ENCODE assay signal across 23 cellular contexts in the genomic region with DNA sequence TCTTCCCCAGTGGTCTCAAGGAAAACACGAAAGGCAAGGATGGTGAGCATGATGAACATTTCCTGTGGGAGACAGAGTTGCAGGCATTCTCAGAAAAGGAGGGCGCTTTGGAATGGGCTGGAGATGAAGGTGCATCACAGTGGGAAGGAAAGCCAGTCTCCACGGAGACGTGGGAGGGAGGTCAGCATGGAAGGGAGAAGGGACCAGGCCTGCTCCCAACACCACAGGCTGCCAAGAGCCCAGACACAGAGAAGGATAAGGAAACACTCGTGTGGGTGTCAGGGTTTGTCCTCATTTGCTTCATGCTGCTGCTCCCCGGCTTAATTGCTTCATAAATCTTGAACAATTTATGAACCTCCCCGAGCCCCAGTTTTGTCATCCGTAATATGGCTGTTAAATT.
A peak's percentile ranks its signal among the peaks of the same experiment; 100 is the strongest.
DNase-seq lines count a peak whose midpoint lies in the region; ATAC-seq and TF ChIP-seq lines count a peak whose summit lies in the region.
"Had no signal": no experiment of that assay in that cellular context is flagged by ENCODE, and none has a peak within 500 bp of the region (broad histone marks: within the 10 kb centered on the region; RNA-seq: fewer than 3 reads in every experiment).

No MANE protein-coding gene starts in this region.

- peak overlapping the region; percentile 52 for H4K91ac ChIP-seq in mesenchymal stem cell (ENCODE audit: low read length)

- H3K27ac ChIP-seq in GM23248, result no peak overlapping the region
- H3K27ac ChIP-seq in heart right ventricle, result peak overlapping the region in 8 of 10 donors; percentile 23 to 90 (median 76)
- no peak overlapping the region for H3K27ac ChIP-seq in mesenchymal stem cell (ENCODE audit: low read length, poor library complexity, severe bottlenecking)
- H3K27ac ChIP-seq: A549; BLaER1 treated with 17β-estradiol and CSF1 and Interleukin-3, amounts not matched to agents 10 nM and 100 nM had no signal

- TF ChIP-seq CTCF in heart right ventricle (IDR thresholded peaks at IDR 0.05), result no peak

- H3K36me3 ChIP-seq in GM23248 (ENCODE audit: low read depth), result no peaks in the 10 kb centered on the region
- H3K36me3 ChIP-seq in heart right ventricle, result no peaks in the 10 kb centered on the region
- no peaks in the 10 kb centered on the region for H3K36me3 ChIP-seq in mesenchymal stem cell (ENCODE audit: control insufficient read depth in 1 of 2, insufficient read depth in 2 of 2, low read depth in 1 of 2, low read length in 2 of 2)
- H3K36me3 ChIP-seq: BLaER1 treated with 17β-estradiol and CSF1 and Interleukin-3, amounts not matched to agents 10 nM and 100 nM; MG63; SJSA1 had no signal

- no peaks in the 10 kb centered on the region for H4K20me1 ChIP-seq in GM23248 (ENCODE audit: insufficient read depth)
- H4K20me1 ChIP-seq: BLaER1 treated with 17β-estradiol and CSF1 and Interleukin-3, amounts not matched to agents 10 nM and 100 nM had no signal

- no peaks in the 10 kb centered on the region for H3K79me1 ChIP-seq in mesenchymal stem cell (replicated peaks; ENCODE audit: low read length, poor library complexity, severe bottlenecking)

- H3K9me3 ChIP-seq in GM23248 (ENCODE audit: low read depth) (no peaks in the 10 kb centered on the region), heart right ventricle (no peaks in the 10 kb centered on the region), mesenchymal stem cell (ENCODE audit: control insufficient read depth, low read length) (no peaks in the 10 kb centered on the region)
- H3K9me3 ChIP-seq: A549; BLaER1 treated with 17β-estradiol and CSF1 and Interleukin-3, amounts not matched to agents 10 nM and 100 nM; MG63; SJSA1 had no signal

- no peak overlapping the region for H3K23ac ChIP-seq in mesenchymal stem cell (ENCODE audit: low read length in 2 of 2)

- H2AK5ac ChIP-seq in mesenchymal stem cell (ENCODE audit: low read length, severe bottlenecking), result no peak overlapping the region

- no peak overlapping the region for H3K14ac ChIP-seq in mesenchymal stem cell (ENCODE audit: low read length in 2 of 2)

- no peaks in the 10 kb centered on the region for H3K79me2 ChIP-seq in GM23248 (ENCODE audit: insufficient read depth)

- H3K4me3 ChIP-seq in GM23248, result no peak overlapping the region
- no peak overlapping the region for H3K4me3 ChIP-seq in heart right ventricle
- H3K4me3 ChIP-seq in mesenchymal stem cell (ENCODE audit: insufficient read depth in 1 of 2, low read depth in 1 of 2, low read length in 2 of 2), result no peak overlapping the region
- H3K4me3 ChIP-seq: A549; BLaER1 treated with 17β-estradiol and CSF1 and Interleukin-3, amounts not matched to agents 10 nM and 100 nM; MG63; SJSA1 had no signal

- H2BK5ac ChIP-seq in mesenchymal stem cell (ENCODE audit: low read depth, low read length, poor library complexity, severe bottlenecking), result no peak overlapping the region

- peaks cover 34% of the 10 kb centered on the region for H3K4me1 ChIP-seq in GM23248 (ENCODE audit: insufficient read depth)
- peaks cover 10 to 66% (median 18%) of the 10 kb centered on the region in 9 donors for H3K4me1 ChIP-seq in heart right ventricle
- H3K4me1 ChIP-seq in mesenchymal stem cell (ENCODE audit: control insufficient read depth, insufficient read depth, low read depth, low read length), result no peaks in the 10 kb centered on the region
- H3K4me1 ChIP-seq: A549; BLaER1 treated with 17β-estradiol and CSF1 and Interleukin-3, amounts not matched to agents 10 nM and 100 nM had no signal

- WGBS in GM23248 (ENCODE audit: low coverage in 1 of 2, low lambda C conversion rate in 2 of 2, missing lambda C conversion rate in 2 of 2), 2 experiments, result 53 to 66% methylated on average over 7 to 8 of the region's 8 CpGs
- WGBS in heart right ventricle, 2 donors, result 45 to 70% methylated on average over 8 of the region's 8 CpGs
- WGBS in mesenchymal stem cell, result 88% methylated on average over 5 of the region's 8 CpGs

- H3K27me3 ChIP-seq in GM23248 (replicated peaks; ENCODE audit: insufficient read depth) (no peaks in the 10 kb centered on the region), heart right ventricle (no peaks in the 10 kb centered on the region), mesenchymal stem cell (ENCODE audit: control insufficient read depth in 1 of 2, insufficient read depth in 1 of 2, low read length in 2 of 2) (peaks cover 3% of the 10 kb centered on the region in 2 experiments)
- H3K27me3 ChIP-seq: BLaER1 treated with 17β-estradiol and CSF1 and Interleukin-3, amounts not matched to agents 10 nM and 100 nM; MG63; SJSA1 had no signal

- H3K4me2 ChIP-seq in GM23248 (ENCODE audit: unreplicated experiment), result no peak overlapping the region
- no peak overlapping the region for H3K4me2 ChIP-seq in mesenchymal stem cell (ENCODE audit: low read length, poor library complexity, severe bottlenecking)
- H3K4me2 ChIP-seq: A549; BLaER1 treated with 17β-estradiol and CSF1 and Interleukin-3, amounts not matched to agents 10 nM and 100 nM had no signal

- DNase-seq in GM23248 (peak; percentile 23), heart right ventricle (no peak), mesenchymal stem cell (no peak), sciatic nerve (ENCODE audit: low spot score) (peak; percentile 22)
- DNase-seq: AML-193; CD4-positive, alpha-beta T cell; KG1; MG63; NCI-H1417; NCI-H1694; NCI-H2029 treated with DMSO at 0.1 percent for 48 hours; NCI-H446 treated with DMSO at 0.1 percent for 48 hours; NCI-H526; NCI-H82; NK-92 treated with Interleukin-12 subunit alpha and Interleukin-12 subunit beta, amount 100 ng/mL, for 24 hours; PC-3 had no signal

- H2BK120ac ChIP-seq in mesenchymal stem cell (ENCODE audit: low read depth, low read length), result peak overlapping the region; percentile 54

- no peak overlapping the region for H3K4ac ChIP-seq in mesenchymal stem cell (ENCODE audit: low read depth in 1 of 2, low read length in 2 of 2)

- H3K9ac ChIP-seq in GM23248 (no peak overlapping the region), mesenchymal stem cell (ENCODE audit: low read length) (no peak overlapping the region)
- H3K9ac ChIP-seq: BLaER1 treated with 17β-estradiol and CSF1 and Interleukin-3, amounts not matched to agents 10 nM and 100 nM had no signal

- H4K8ac ChIP-seq in mesenchymal stem cell (ENCODE audit: low read length), result peak overlapping the region; percentile 19

- H3K18ac ChIP-seq in mesenchymal stem cell (ENCODE audit: low read depth in 1 of 2, low read length in 2 of 2), result peak overlapping the region; percentile 27 to 48

- in situ Hi-C loops in GM23248 (cut with MboI), result no loop called here

- H2BK12ac ChIP-seq in mesenchymal stem cell (ENCODE audit: low read length in 2 of 2), result peak overlapping the region in 1 of 2 experiments; percentile 59

- ATAC-seq in heart right ventricle (peak in 1 of 8 donors; percentile 32), sciatic nerve (peak; percentile 39), HG02870 (IDR thresholded peaks at IDR 0.05; ENCODE audit: unreplicated experiment) (no peak), HG03460 (IDR thresholded peaks at IDR 0.05; ENCODE audit: unreplicated experiment) (no peak), HG03039 (IDR thresholded peaks at IDR 0.05; ENCODE audit: unreplicated experiment) (no peak)
- ATAC-seq: A549, HCT116, PC-3 had no signal

- intact Hi-C loops in heart right ventricle (cut with DNase I) (loop anchor here in 1 of 10 donors (10.0 kb wide), 1 partner anchor 185 kb away; no protein-coding TSS in a partner anchor), sciatic nerve (cut with DNase I) (no loop called here)

- no peak overlapping the region for H2BK15ac ChIP-seq in mesenchymal stem cell (ENCODE audit: low read depth, poor library complexity, severe bottlenecking)

- H3K9me2 ChIP-seq in GM23248 (ENCODE audit: insufficient read depth), result no peaks in the 10 kb centered on the region

- H2AFZ ChIP-seq in GM23248 (no peak overlapping the region), mesenchymal stem cell (ENCODE audit: low read depth, low read length) (no peak overlapping the region)

- H3F3A ChIP-seq in GM23248 (ENCODE audit: insufficient read depth), result peaks cover 12% of the 10 kb centered on the region; the same call in 1 of the 2 replicates

Comparison
In these comparisons a context has a peak if more than half of its experiments do, and no peak if none do; other contexts are left out.
1. DNase-seq: peak in GM23248 (single experiment) and sciatic nerve (single experiment); none in heart right ventricle (0 of 2) and mesenchymal stem cell (single experiment).
2. H3K27ac ChIP-seq: peak in heart right ventricle (8 of 10); none in GM23248 (single experiment) and mesenchymal stem cell (single experiment).